ENCODE assay signal across 8 cellular contexts in the genomic region with DNA sequence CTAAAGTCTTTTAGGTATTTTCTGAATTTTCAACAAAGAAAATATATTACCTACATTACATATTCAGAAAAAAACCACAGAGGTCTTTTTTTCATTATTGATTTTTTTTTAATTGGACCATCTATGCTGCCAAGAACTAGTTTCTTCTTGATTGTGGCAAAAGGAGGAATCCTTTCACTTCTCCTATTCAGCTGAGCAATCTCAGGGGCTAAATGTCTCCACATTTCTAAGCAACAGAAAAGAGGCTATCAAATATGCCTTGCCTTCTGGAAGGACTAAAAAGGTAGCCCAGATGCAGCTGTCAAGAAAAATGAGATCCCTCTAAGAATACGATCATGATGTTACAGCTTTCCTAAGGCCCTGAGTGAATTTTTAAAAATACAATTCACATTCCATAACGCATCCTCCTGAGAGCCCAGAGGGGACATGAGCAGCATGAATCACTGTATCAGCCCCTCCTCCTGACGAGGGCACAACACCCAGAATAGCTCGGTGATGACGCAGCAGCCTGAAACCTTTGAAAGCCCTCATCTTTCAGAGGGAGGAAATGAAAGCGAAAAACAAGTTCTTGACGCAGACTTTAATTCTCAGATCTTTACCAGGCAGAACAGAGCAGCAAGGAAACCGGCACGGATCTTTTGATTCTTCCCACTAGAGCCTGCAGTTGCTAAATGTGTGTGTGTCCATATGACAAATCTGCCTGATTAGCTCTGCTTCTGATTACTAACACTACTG. TPM values are rescaled to one million over a fixed set of nuclear protein-coding genes. Genes with fewer than 3 reads are reported as not detected.
DNase-seq lines count a peak whose midpoint lies in the region; ATAC-seq and TF ChIP-seq lines count a peak whose summit lies in the region.

No MANE protein-coding gene starts in this region.

- peak overlapping the region; percentile 65 for H3K4me3 Mint-ChIP-seq in neural crest cell
- H3K4me3 Mint-ChIP-seq in stimulated activated naive CD8-positive, alpha-beta T cell treated with anti-CD3 and anti-CD28 coated beads, Interleukin-15, Interleukin-2, amounts not matched to agents 100 ng/mL and 50 ng/mL, for 24 hours, result peak overlapping the region; percentile 78

- TF ChIP-seq POLR2A in GM19193 (IDR thresholded peaks at IDR 0.05; ENCODE audit: extremely low read depth, insufficient read depth, insufficient read length), result peak; percentile 42

- H3K9me3 Mint-ChIP-seq in neural crest cell, result no peaks in the 10 kb centered on the region
- no peaks in the 10 kb centered on the region for H3K9me3 Mint-ChIP-seq in stimulated activated naive CD8-positive, alpha-beta T cell treated with anti-CD3 and anti-CD28 coated beads, Interleukin-15, Interleukin-2, amounts not matched to agents 100 ng/mL and 50 ng/mL, for 24 hours

- peak overlapping the region; percentile 95 for H3K27ac Mint-ChIP-seq in neural crest cell (ENCODE audit: unreplicated experiment)
- peak overlapping the region; percentile 93 for H3K27ac Mint-ChIP-seq in stimulated activated naive CD8-positive, alpha-beta T cell treated with anti-CD3 and anti-CD28 coated beads, Interleukin-15, Interleukin-2, amounts not matched to agents 100 ng/mL and 50 ng/mL, for 24 hours

- CTCF ChIA-PET in AG04449 (lab: Yijun Ruan, JAX), result interaction anchor here (0.7 to 1.6 kb wide), 3 partner anchors 16 to 206 kb away, joined by 3 to 4 read pairs (median 3); no protein-coding TSS in a partner anchor

- H3K36me3 Mint-ChIP-seq in neural crest cell (ENCODE audit: low read depth), result peaks cover 2% of the 10 kb centered on the region
- H3K36me3 Mint-ChIP-seq in stimulated activated naive CD8-positive, alpha-beta T cell treated with anti-CD3 and anti-CD28 coated beads, Interleukin-15, Interleukin-2, amounts not matched to agents 100 ng/mL and 50 ng/mL, for 24 hours (ENCODE audit: low read depth), result peaks cover 31% of the 10 kb centered on the region

- TF ChIP-seq CTCF in AG04449 (IDR thresholded peaks at IDR 0.05; ENCODE audit: insufficient read depth, low read length, missing control alignments) (no peak), neural crest cell (conservative IDR thresholded peaks at IDR 0.05) (no peak)

- H3K27me3 Mint-ChIP-seq in neural crest cell (ENCODE audit: low read depth), result no peaks in the 10 kb centered on the region
- no peaks in the 10 kb centered on the region for H3K27me3 Mint-ChIP-seq in stimulated activated naive CD8-positive, alpha-beta T cell treated with anti-CD3 and anti-CD28 coated beads, Interleukin-15, Interleukin-2, amounts not matched to agents 100 ng/mL and 50 ng/mL, for 24 hours

- peak overlapping the region; percentile 55 for H3K4me3 ChIP-seq in AG04449 (ENCODE audit: low read depth, low read length)

- POLR2A ChIA-PET in AG04449 (lab: Yijun Ruan, JAX), result interaction anchor here (0.7 to 1.1 kb wide), 2 partner anchors 11 to 39 kb away, joined by 3 read pairs; no protein-coding TSS in a partner anchor

- peak; percentile 92 for DNase-seq in AG04449 (ENCODE audit: low read depth, low spot score)
- DNase-seq in RPMI8226, result peak; percentile 96
- peak; percentile 78 for DNase-seq in activated effector memory CD4-positive, alpha-beta T cell treated with Interleukin-2 at 50 U/mL for 16 hours
- DNase-seq in fibroblast of the conjunctiva (ENCODE audit: low read depth), result peak; percentile 92
- peak; percentile 43 for DNase-seq in neural crest cell (ENCODE audit: low read depth, low spot score)

- peak; percentile 85 for ATAC-seq in HG03378 (IDR thresholded peaks at IDR 0.05; ENCODE audit: unreplicated experiment)

- H3K4me1 Mint-ChIP-seq in neural crest cell, result peaks cover 14% of the 10 kb centered on the region
- H3K4me1 Mint-ChIP-seq in stimulated activated naive CD8-positive, alpha-beta T cell treated with anti-CD3 and anti-CD28 coated beads, Interleukin-15, Interleukin-2, amounts not matched to agents 100 ng/mL and 50 ng/mL, for 24 hours (ENCODE audit: low read depth), result peaks cover 42% of the 10 kb centered on the region

RNA-seq across cellular contexts. Expression of gene RUBCN, which starts 24.6 kb away (rescaled TPM):
- total RNA-seq in neural crest cell, result 30.2 and 31.7 TPM in 2 replicates

RNA-seq across cellular contexts. Expression of gene FYTTD1, which starts 37.5 kb away (rescaled TPM):
- total RNA-seq in neural crest cell, result 50.0 and 52.5 TPM in 2 replicates

Comparison
In these comparisons a context has a peak if more than half of its experiments do, and no peak if none do; other contexts are left out.
1. Peak in every context shown above with its lines: DNase-seq, ATAC-seq and H3K4me3 ChIP-seq.
2. DNase-seq: peak in every context shown above with its lines; median percentile 96 in RPMI8226; 92 in AG04449; 92 in fibroblast of the conjunctiva; 78 in activated effector memory CD4-positive, alpha-beta T cell treated with Interleukin-2 at 50 U/mL for 16 hours; 43 in neural crest cell.